Comparison of ENCODE assay signal across 34 cellular contexts in the genomic region with DNA sequence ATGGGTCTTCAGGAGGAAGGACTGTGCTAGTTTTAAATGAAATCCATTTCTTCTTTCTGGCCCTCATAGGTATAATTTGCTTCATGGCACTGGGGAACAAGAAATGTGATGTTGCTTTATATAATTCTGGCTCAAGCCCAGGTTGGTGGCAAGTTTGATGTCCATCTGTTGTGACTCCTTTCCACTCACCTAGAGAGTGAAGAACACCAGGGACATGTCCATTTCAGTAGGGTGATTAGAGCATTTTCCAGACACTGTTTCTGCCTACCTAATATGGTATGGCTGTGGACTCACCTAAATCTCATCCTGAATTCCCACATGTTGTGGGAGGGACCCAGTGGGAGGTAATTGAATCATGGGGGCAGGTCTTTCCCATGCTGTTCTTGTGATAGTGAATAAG.
"Had no signal": no experiment of that assay in that cellular context is flagged by ENCODE, and none has a peak within 500 bp of the region (broad histone marks: within the 10 kb centered on the region; RNA-seq: fewer than 3 reads in every experiment).

No MANE protein-coding gene starts in this region.

- H3K9ac ChIP-seq: KMS-11 had no signal

- DNase-seq: Karpas-422, Kasumi-1, MG63, MV-4-11, NCI-H1048, NCI-H1092, NCI-H1092 treated with DMSO at 0.1 percent for 48 hours, NCI-H1105, NCI-H1105 treated with DMSO at 0.1 percent for 48 hours, NCI-H1417, NCI-H1417 treated with DMSO at 0.1 percent for 48 hours, NCI-H1436, NCI-H1436 treated with DMSO at 0.1 percent for 48 hours, NCI-H146, NCI-H1694, NCI-H1694 treated with DMSO at 0.1 percent for 48 hours, NCI-H187, NCI-H187 treated with DMSO at 0.1 percent for 48 hours, NCI-H1930, NCI-H2029, NCI-H2029 treated with DMSO at 0.1 percent for 48 hours, NCI-H2081, NCI-H2081 treated with DMSO at 0.1 percent for 48 hours, NCI-H2107, NCI-H2171, NCI-H2171 treated with DMSO at 0.1 percent for 48 hours, NCI-H2227 treated with DMSO at 0.1 percent for 48 hours, NCI-H226, NCI-H345, NCI-H446, NCI-H446 treated with DMSO at 0.1 percent for 48 hours, NCI-H510A, NCI-H510A treated with DMSO at 0.1 percent for 48 hours had no signal

- H3K4me3 ChIP-seq: MG63 had no signal

- H3K27me3 ChIP-seq: MG63 had no signal

- H3K27ac ChIP-seq: KMS-11 had no signal

- H3K9me3 ChIP-seq: MG63 had no signal

- H3K4me2 ChIP-seq: KMS-11 had no signal

- H3K36me3 ChIP-seq: MG63 had no signal
